In genomic region chr11:9616858-9617257, GRCh38 we compare ENCODE assay signal across 20 cellular contexts. TPM values are rescaled to one million over a fixed set of nuclear protein-coding genes. Genes with fewer than 3 reads are reported as not detected.
DNase-seq lines count a peak whose midpoint lies in the region; ATAC-seq and TF ChIP-seq lines count a peak whose summit lies in the region.
"Had no signal": no experiment of that assay in that cellular context is flagged by ENCODE, and none has a peak within 500 bp of the region (broad histone marks: within the 10 kb centered on the region; RNA-seq: fewer than 3 reads in every experiment).

No MANE protein-coding gene starts in this region.

- H3K4me3 Mint-ChIP-seq in activated naive CD8-positive, alpha-beta T cell treated with anti-CD3 and anti-CD28 coated beads for 36 hours = no peak overlapping the region
- H3K4me3 Mint-ChIP-seq in naive B cell = peak overlapping the region in 6 of 8 donors; percentile 23 to 92 (median 74)
- H3K4me3 Mint-ChIP-seq: activated naive CD4-positive, alpha-beta T cell treated with anti-CD3 and anti-CD28 coated beads, Interleukin-2, amount 10 ng/mL, durations not matched to agents 7 days and 5 days; brain had no signal

- no peak overlapping the region for H3K9ac ChIP-seq in SK-N-SH

- over 99% methylated on average over 4 of the region's 4 CpGs for WGBS in SK-N-SH (ENCODE audit: low lambda C conversion rate)

- H3K27ac ChIP-seq in SK-N-SH (ENCODE audit: low read depth in 2 of 2, low read length in 1 of 2) = no peak overlapping the region
- H3K27ac ChIP-seq: C4-2B, upper lobe of left lung, WERI-Rb-1 had no signal

- no peak overlapping the region for H2AFZ ChIP-seq in SK-N-SH (ENCODE audit: low read depth)

- no peaks in the 10 kb centered on the region for H3K36me3 Mint-ChIP-seq in activated naive CD8-positive, alpha-beta T cell treated with anti-CD3 and anti-CD28 coated beads for 36 hours
- H3K36me3 Mint-ChIP-seq in naive B cell = peaks cover 0 to 8% of the 10 kb centered on the region in 2 donors
- H3K36me3 Mint-ChIP-seq: activated naive CD4-positive, alpha-beta T cell treated with anti-CD3 and anti-CD28 coated beads, Interleukin-2, amount 10 ng/mL, durations not matched to agents 7 days and 5 days; brain had no signal

- no peak overlapping the region for H3K4me3 ChIP-seq in SK-N-SH (ENCODE audit: low read depth in 2 of 2, low read length in 1 of 2)
- H3K4me3 ChIP-seq: upper lobe of left lung had no signal

- H3K4me2 ChIP-seq in SK-N-SH = 0 out of 2 replicates have a peak overlapping the region, but pooled peaks have one; percentile 9

- POLR2A ChIA-PET in SK-N-SH (lab: Yijun Ruan, JAX) = no interaction called here

- no peak for TF ChIP-seq EP300 in SK-N-SH (IDR thresholded peaks at IDR 0.05; ENCODE audit: borderline replicate concordance in 1 of 2, low read depth in 1 of 2, low read length in 1 of 2)

- no peaks in the 10 kb centered on the region for H3K27me3 ChIP-seq in SK-N-SH (ENCODE audit: insufficient read depth)
- H3K27me3 ChIP-seq: upper lobe of left lung had no signal

- H3K27me3 Mint-ChIP-seq in activated naive CD8-positive, alpha-beta T cell treated with anti-CD3 and anti-CD28 coated beads for 36 hours = peaks cover 5% of the 10 kb centered on the region
- no peaks in the 10 kb centered on the region for H3K27me3 Mint-ChIP-seq in naive B cell
- H3K27me3 Mint-ChIP-seq: brain had no signal

- no peaks in the 10 kb centered on the region for H3K79me2 ChIP-seq in SK-N-SH (ENCODE audit: insufficient read depth)

- H3K4me1 Mint-ChIP-seq in activated naive CD8-positive, alpha-beta T cell treated with anti-CD3 and anti-CD28 coated beads for 36 hours = peaks cover 34% of the 10 kb centered on the region
- peaks cover 61 to 85% (median 77%) of the 10 kb centered on the region in 3 donors for H3K4me1 Mint-ChIP-seq in naive B cell

- H3K9me3 ChIP-seq in SK-N-SH = no peaks in the 10 kb centered on the region
- H3K9me3 ChIP-seq: upper lobe of left lung had no signal

- peaks cover 21% of the 10 kb centered on the region for H3F3A ChIP-seq in SK-N-SH (replicated peaks; ENCODE audit: insufficient read depth)

- H3K27ac Mint-ChIP-seq in activated naive CD8-positive, alpha-beta T cell treated with anti-CD3 and anti-CD28 coated beads for 36 hours = no peak overlapping the region
- peak overlapping the region; percentile 98 to 100 (median 100) for H3K27ac Mint-ChIP-seq in naive B cell
- H3K27ac Mint-ChIP-seq: activated naive CD4-positive, alpha-beta T cell treated with anti-CD3 and anti-CD28 coated beads, Interleukin-2, amount 10 ng/mL, durations not matched to agents 7 days and 5 days; brain had no signal

- TF ChIP-seq CTCF in SK-N-SH (IDR thresholded peaks at IDR 0.05) = no peak

- no peaks in the 10 kb centered on the region for H3K9me2 ChIP-seq in SK-N-SH

- H3K9me3 Mint-ChIP-seq in activated naive CD8-positive, alpha-beta T cell treated with anti-CD3 and anti-CD28 coated beads for 36 hours = no peaks in the 10 kb centered on the region
- H3K9me3 Mint-ChIP-seq in naive B cell = peaks cover 0 to 3% (median 0%) of the 10 kb centered on the region in 7 donors
- H3K9me3 Mint-ChIP-seq: activated naive CD4-positive, alpha-beta T cell treated with anti-CD3 and anti-CD28 coated beads, Interleukin-2, amount 10 ng/mL, durations not matched to agents 7 days and 5 days; brain had no signal

- CTCF ChIA-PET in SK-N-SH (lab: Yijun Ruan, JAX) = no interaction called here

- H3K36me3 ChIP-seq in SK-N-SH (replicated peaks in 1 of 2; ENCODE audit: control insufficient read depth in 1 of 2, insufficient read depth in 2 of 2, low read length in 1 of 2) = no peaks in the 10 kb centered on the region
- H3K36me3 ChIP-seq: upper lobe of left lung, WERI-Rb-1 had no signal

- H3K4me1 ChIP-seq in SK-N-SH (ENCODE audit: control insufficient read depth in 1 of 2, insufficient read depth in 2 of 2, low read depth in 1 of 2, low read length in 1 of 2) = peaks cover 0 to 15% of the 10 kb centered on the region in 2 experiments; a peak in 2 of 4 replicates

- H4K20me1 ChIP-seq in SK-N-SH (ENCODE audit: insufficient read depth) = no peaks in the 10 kb centered on the region

- no peak for TF ChIP-seq RAD21 in SK-N-SH (IDR thresholded peaks at IDR 0.05; ENCODE audit: low read length)

- DNase-seq in SK-N-SH (no peak), ELR (ENCODE audit: low read depth) (peak; percentile 25), naive B cell (no peak), MV-4-11 (lab: John Stamatoyannopoulos, UW) (no peak)
- DNase-seq in activated naive CD8-positive, alpha-beta T cell treated with anti-CD3 and anti-CD28 coated beads for 36 hours = peak; percentile 11
- DNase-seq: 8988T; activated CD8-positive, alpha-beta memory T cell treated with anti-CD3 and anti-CD28 coated beads, Interleukin-2, amount 50 U/mL, for 48 hours; activated naive CD4-positive, alpha-beta T cell treated with anti-CD3 and anti-CD28 coated beads, Interleukin-2, amount 10 ng/mL, durations not matched to agents 7 days and 5 days; effector CD4-positive, alpha-beta T cell; kidney; NCI-H2081; NCI-H69; upper lobe of left lung; WERI-Rb-1 had no signal

- no peak for ATAC-seq in SK-N-SH treated with all-trans-retinoic acid at 6 μM for 48 hours
- ATAC-seq in naive B cell (ENCODE audit: low read depth in 2 of 2) = no peak
- ATAC-seq in GM21447 (IDR thresholded peaks at IDR 0.05; ENCODE audit: unreplicated experiment) = no peak
- no peak for ATAC-seq in GM19452 (IDR thresholded peaks at IDR 0.05; ENCODE audit: unreplicated experiment)
- ATAC-seq: sciatic nerve had no signal

TF ChIP-seq in SK-N-SH, 30 proteins besides CTCF, POLR2A, EP300 and RAD21 (continues in another document):
- TF ChIP-seq FOXM1 (IDR thresholded peaks at IDR 0.05; ENCODE audit: low read depth) (no peak), RFX5 (IDR thresholded peaks at IDR 0.05; ENCODE audit: low read length) (no peak), RCOR1 (IDR thresholded peaks at IDR 0.05; ENCODE audit: low read length) (no peak), SMC3 (IDR thresholded peaks at IDR 0.05; ENCODE audit: low read depth, low read length) (no peak), JUND (IDR thresholded peaks at IDR 0.05) (no peak), TCF12 (IDR thresholded peaks at IDR 0.05) (no peak), FOXJ3 (CRISPR knock-in tag; IDR thresholded peaks at IDR 0.05) (no peak), MEF2A (IDR thresholded peaks at IDR 0.05; ENCODE audit: borderline replicate concordance, low read depth) (no peak), TAF1 (IDR thresholded peaks at IDR 0.05; ENCODE audit: borderline replicate concordance, low read depth, low read length) (no peak)
- TF ChIP-seq, protein P1, sequence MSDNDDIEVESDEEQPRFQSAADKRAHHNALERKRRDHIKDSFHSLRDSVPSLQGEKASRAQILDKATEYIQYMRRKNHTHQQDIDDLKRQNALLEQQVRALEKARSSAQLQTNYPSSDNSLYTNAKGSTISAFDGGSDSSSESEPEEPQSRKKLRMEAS (IDR thresholded peaks at IDR 0.05; ENCODE audit: low read depth) = no peak
- TF ChIP-seq, protein P2, sequence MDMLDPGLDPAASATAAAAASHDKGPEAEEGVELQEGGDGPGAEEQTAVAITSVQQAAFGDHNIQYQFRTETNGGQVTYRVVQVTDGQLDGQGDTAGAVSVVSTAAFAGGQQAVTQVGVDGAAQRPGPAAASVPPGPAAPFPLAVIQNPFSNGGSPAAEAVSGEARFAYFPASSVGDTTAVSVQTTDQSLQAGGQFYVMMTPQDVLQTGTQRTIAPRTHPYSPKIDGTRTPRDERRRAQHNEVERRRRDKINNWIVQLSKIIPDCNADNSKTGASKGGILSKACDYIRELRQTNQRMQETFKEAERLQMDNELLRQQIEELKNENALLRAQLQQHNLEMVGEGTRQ (IDR thresholded peaks at IDR 0.05; ENCODE audit: borderline replicate concordance, low read depth, low read length) = no peak

TF ChIP-seq in SK-N-SH treated with all-trans-retinoic acid at 6 μM for 48 hours, 23 proteins besides CTCF, POLR2A, EP300 and RAD21 (continues in another document):
- TF ChIP-seq CSDC2 (CRISPR knock-in tag; IDR thresholded peaks at IDR 0.05) = no peak
- TF ChIP-seq, protein P3, sequence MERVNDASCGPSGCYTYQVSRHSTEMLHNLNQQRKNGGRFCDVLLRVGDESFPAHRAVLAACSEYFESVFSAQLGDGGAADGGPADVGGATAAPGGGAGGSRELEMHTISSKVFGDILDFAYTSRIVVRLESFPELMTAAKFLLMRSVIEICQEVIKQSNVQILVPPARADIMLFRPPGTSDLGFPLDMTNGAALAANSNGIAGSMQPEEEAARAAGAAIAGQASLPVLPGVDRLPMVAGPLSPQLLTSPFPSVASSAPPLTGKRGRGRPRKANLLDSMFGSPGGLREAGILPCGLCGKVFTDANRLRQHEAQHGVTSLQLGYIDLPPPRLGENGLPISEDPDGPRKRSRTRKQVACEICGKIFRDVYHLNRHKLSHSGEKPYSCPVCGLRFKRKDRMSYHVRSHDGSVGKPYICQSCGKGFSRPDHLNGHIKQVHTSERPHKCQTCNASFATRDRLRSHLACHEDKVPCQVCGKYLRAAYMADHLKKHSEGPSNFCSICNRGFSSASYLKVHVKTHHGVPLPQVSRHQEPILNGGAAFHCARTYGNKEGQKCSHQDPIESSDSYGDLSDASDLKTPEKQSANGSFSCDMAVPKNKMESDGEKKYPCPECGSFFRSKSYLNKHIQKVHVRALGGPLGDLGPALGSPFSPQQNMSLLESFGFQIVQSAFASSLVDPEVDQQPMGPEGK (CRISPR knock-in tag; IDR thresholded peaks at IDR 0.05; ENCODE audit: borderline replicate concordance) = no peak
- TF ChIP-seq ZFP3 (CRISPR knock-in tag; IDR thresholded peaks at IDR 0.05) = no peak
- no peak for TF ChIP-seq ZFP30 (CRISPR knock-in tag; IDR thresholded peaks at IDR 0.05)
- TF ChIP-seq ZNF565 (CRISPR knock-in tag; conservative IDR thresholded peaks at IDR 0.05; ENCODE audit: low read depth) = no peak
- no peak for TF ChIP-seq ISL1 (CRISPR knock-in tag; IDR thresholded peaks at IDR 0.05)
- no peak for TF ChIP-seq RARB (CRISPR knock-in tag; IDR thresholded peaks at IDR 0.05)

RNA-seq across cellular contexts. Expression of gene WEE1, which starts 43.4 kb away (rescaled TPM):
- 16.9 and 20.6 TPM in 2 replicates for polyA plus RNA-seq in SK-N-SH (2012; rRNA removed)
- polyA plus RNA-seq in SK-N-SH (2012; cell fraction: cytosol; rRNA removed) = 18.0 and 21.1 TPM in 2 replicates
- 27.1 and 54.9 TPM in 2 replicates for polyA plus RNA-seq in SK-N-SH (2012; cell fraction: nucleus; rRNA removed)
- total RNA-seq in activated naive CD8-positive, alpha-beta T cell treated with anti-CD3 and anti-CD28 coated beads for 36 hours = 10 to 100 TPM; 46.8 to 47.5 TPM
- 10 to 100 TPM in 5 of 6 donors, 1 to 10 TPM in 1; 9.6 to 20.6 (median 16.2) TPM for polyA plus RNA-seq in naive B cell (ENCODE audit: low read depth in 6 of 6)

RNA-seq across cellular contexts. Expression of gene SWAP70, which starts 47.0 kb away (rescaled TPM):
- polyA plus RNA-seq in SK-N-SH (2012; rRNA removed) = 10.6 and 11.9 TPM in 2 replicates
- polyA plus RNA-seq in SK-N-SH (2012; cell fraction: cytosol; rRNA removed) = 14.5 and 15.9 TPM in 2 replicates
- polyA plus RNA-seq in SK-N-SH (2012; cell fraction: nucleus; rRNA removed) = 3.8 and 7.6 TPM in 2 replicates
- 10 to 100 TPM; 10.0 to 10.9 TPM for total RNA-seq in activated naive CD8-positive, alpha-beta T cell treated with anti-CD3 and anti-CD28 coated beads for 36 hours
- polyA plus RNA-seq in naive B cell (ENCODE audit: low read depth in 6 of 6) = 100 to 1,000 TPM; 239 to 378 (median 304) TPM

Comparison
In these comparisons a context has a peak if more than half of its experiments do, and no peak if none do; other contexts are left out.
1. DNase-seq: peak in ELR (single experiment) and activated naive CD8-positive, alpha-beta T cell treated with anti-CD3 and anti-CD28 coated beads for 36 hours (single experiment); none in SK-N-SH (single experiment), naive B cell (single experiment) and MV-4-11 (single experiment).
2. RNA of gene SWAP70, which starts 47.0 kb away (polyA plus RNA-seq): 239 to 378 TPM in naive B cell; 3.8 to 15.9 TPM in SK-N-SH; every median in the first group is over 10 times any median in the second.